ENCODE assay signal across 8 cellular contexts in the genomic region with DNA sequence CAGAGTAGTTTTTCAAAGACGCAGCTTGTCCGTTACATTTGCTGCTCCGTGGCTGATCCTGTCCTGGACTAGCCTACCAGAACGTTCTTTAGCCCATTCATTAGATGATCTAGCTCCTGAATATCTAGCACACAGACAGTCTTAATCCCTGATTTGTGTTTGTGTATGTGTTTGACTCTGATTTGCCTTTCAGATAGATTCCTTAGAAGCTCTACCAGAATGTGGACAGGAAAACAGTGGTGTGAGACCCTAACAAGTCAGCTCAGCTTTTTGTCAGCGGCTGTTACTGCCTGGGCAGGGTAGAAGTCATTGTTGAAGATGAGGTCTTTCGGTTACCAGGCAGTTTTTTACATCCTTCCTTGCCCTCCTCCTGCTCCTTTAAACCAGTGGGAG.
A peak's percentile ranks its signal among the peaks of the same experiment; 100 is the strongest.
DNase-seq lines count a peak whose midpoint lies in the region; ATAC-seq and TF ChIP-seq lines count a peak whose summit lies in the region.

No MANE protein-coding gene starts in this region.

- H3K27me3 ChIP-seq in SK-N-SH (ENCODE audit: insufficient read depth), result no peaks in the 10 kb centered on the region

- H3K27ac ChIP-seq in SK-N-SH (ENCODE audit: low read depth in 2 of 2, low read length in 1 of 2), result peak overlapping the region in 1 of 2 experiments; percentile 69; a peak in 2 of 4 replicates

- intact Hi-C loops in left cardiac atrium (cut with DNase I), result no loop called here

- no peaks in the 10 kb centered on the region for H3K27me3 Mint-ChIP-seq in stimulated activated naive CD8-positive, alpha-beta T cell treated with anti-CD3 and anti-CD28 coated beads, Interleukin-15, amount 100 ng/mL, for 72 hours

- H4K20me1 ChIP-seq in SK-N-SH (ENCODE audit: insufficient read depth), result peaks cover 56% of the 10 kb centered on the region

- peak overlapping the region; percentile 55 to 74 for H3K4me3 Mint-ChIP-seq in stimulated activated naive CD8-positive, alpha-beta T cell treated with anti-CD3 and anti-CD28 coated beads, Interleukin-15, amount 100 ng/mL, for 72 hours

- no peak for TF ChIP-seq EP300 in SK-N-SH (IDR thresholded peaks at IDR 0.05; ENCODE audit: borderline replicate concordance in 1 of 2, low read depth in 1 of 2, low read length in 1 of 2)

- CTCF ChIA-PET in SK-N-SH (lab: Yijun Ruan, JAX), result interaction anchor here (1.0 to 1.3 kb wide), 4 partner anchors 9 to 63 kb away, joined by 3 to 7 read pairs (median 4); no protein-coding TSS in a partner anchor

- H3K27ac Mint-ChIP-seq in stimulated activated naive CD8-positive, alpha-beta T cell treated with anti-CD3 and anti-CD28 coated beads, Interleukin-15, amount 100 ng/mL, for 72 hours, result peak overlapping the region; percentile 97 to 99

- H3K9me3 Mint-ChIP-seq in stimulated activated naive CD8-positive, alpha-beta T cell treated with anti-CD3 and anti-CD28 coated beads, Interleukin-15, amount 100 ng/mL, for 72 hours, result peaks cover 1 to 10% of the 10 kb centered on the region in 2 donors

- H3K4me2 ChIP-seq in SK-N-SH, result peak overlapping the region; percentile 14; the same call in 1 of the 2 replicates

- 92% methylated on average over 6 of the region's 6 CpGs for WGBS in SK-N-SH (ENCODE audit: low lambda C conversion rate)

- TF ChIP-seq RAD21 in SK-N-SH (IDR thresholded peaks at IDR 0.05; ENCODE audit: low read length), result no peak

- ATAC-seq in GM21786 (IDR thresholded peaks at IDR 0.05; ENCODE audit: unreplicated experiment) (peak; percentile 34), left cardiac atrium (peak; percentile 28 to 48)
- peak; percentile 63 for ATAC-seq in stimulated activated naive CD8-positive, alpha-beta T cell treated with anti-CD3 and anti-CD28 coated beads, Interleukin-15, amount 100 ng/mL, for 72 hours

- peaks cover 13 to 21% of the 10 kb centered on the region in 2 experiments; a peak in 3 of 4 replicates for H3K4me1 ChIP-seq in SK-N-SH (ENCODE audit: control insufficient read depth in 1 of 2, insufficient read depth in 2 of 2, low read depth in 1 of 2, low read length in 1 of 2)

- peaks cover 98% of the 10 kb centered on the region for H3K79me2 ChIP-seq in SK-N-SH (ENCODE audit: insufficient read depth)

- peak overlapping the region; percentile 14; the same call in 1 of the 2 replicates for H3K9ac ChIP-seq in SK-N-SH

- no peak for TF ChIP-seq CTCF in SK-N-SH (IDR thresholded peaks at IDR 0.05)

- H3K4me1 Mint-ChIP-seq in stimulated activated naive CD8-positive, alpha-beta T cell treated with anti-CD3 and anti-CD28 coated beads, Interleukin-15, amount 100 ng/mL, for 72 hours, result peaks cover 72% of the 10 kb centered on the region

- DNase-seq in SK-N-SH (no peak), left cardiac atrium (no peak), UCSD-AML1 (lab: John Stamatoyannopoulos, UW; ENCODE audit: unreplicated experiment) (no peak), MV-4-11 (lab: John Stamatoyannopoulos, UW) (no peak)
- peak in 1 of 2 donors; percentile 19 for DNase-seq in stimulated activated naive CD8-positive, alpha-beta T cell treated with anti-CD3 and anti-CD28 coated beads, Interleukin-15, amount 100 ng/mL, for 72 hours
- DNase-seq in central memory CD4-positive, alpha-beta T cell, result no peak

- POLR2A ChIA-PET in SK-N-SH (lab: Yijun Ruan, JAX), result no interaction called here

- H3K4me3 ChIP-seq in GM08714 (ENCODE audit: low read length) (peak overlapping the region; percentile 20; the same call in 1 of the 2 replicates), SK-N-SH (ENCODE audit: low read depth in 2 of 2, low read length in 1 of 2) (no peak overlapping the region)

- H3F3A ChIP-seq in SK-N-SH (replicated peaks; ENCODE audit: insufficient read depth), result peaks cover 2% of the 10 kb centered on the region

- no peak overlapping the region for H2AFZ ChIP-seq in SK-N-SH (ENCODE audit: low read depth)

- peaks cover 0 to 10% of the 10 kb centered on the region in 2 experiments for H3K36me3 ChIP-seq in SK-N-SH (replicated peaks in 1 of 2; ENCODE audit: control insufficient read depth in 1 of 2, insufficient read depth in 2 of 2, low read length in 1 of 2)

- no peaks in the 10 kb centered on the region for H3K9me3 ChIP-seq in SK-N-SH

- no peaks in the 10 kb centered on the region for H3K9me2 ChIP-seq in SK-N-SH

TF ChIP-seq in SK-N-SH, 30 proteins besides CTCF, POLR2A, EP300 and RAD21:
- TF ChIP-seq, protein P1, sequence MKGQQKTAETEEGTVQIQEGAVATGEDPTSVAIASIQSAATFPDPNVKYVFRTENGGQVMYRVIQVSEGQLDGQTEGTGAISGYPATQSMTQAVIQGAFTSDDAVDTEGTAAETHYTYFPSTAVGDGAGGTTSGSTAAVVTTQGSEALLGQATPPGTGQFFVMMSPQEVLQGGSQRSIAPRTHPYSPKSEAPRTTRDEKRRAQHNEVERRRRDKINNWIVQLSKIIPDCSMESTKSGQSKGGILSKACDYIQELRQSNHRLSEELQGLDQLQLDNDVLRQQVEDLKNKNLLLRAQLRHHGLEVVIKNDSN (IDR thresholded peaks at IDR 0.05; ENCODE audit: borderline replicate concordance, low read depth), result no peak
- TF ChIP-seq TEAD4 (IDR thresholded peaks at IDR 0.05; ENCODE audit: borderline replicate concordance, insufficient read depth) (no peak), FOSL2 (IDR thresholded peaks at IDR 0.05; ENCODE audit: borderline replicate concordance, low read depth) (no peak), EZH2phosphoT487 (IDR thresholded peaks at IDR 0.05; ENCODE audit: borderline replicate concordance, low read depth) (no peak), TAF1 (IDR thresholded peaks at IDR 0.05; ENCODE audit: borderline replicate concordance, low read depth, low read length) (no peak), YY1 (IDR thresholded peaks at IDR 0.05; ENCODE audit: low read depth) (no peak), ELF1 (IDR thresholded peaks at IDR 0.05) (no peak), MXI1 (IDR thresholded peaks at IDR 0.05; ENCODE audit: low read depth, low read length) (no peak), GABPA (IDR thresholded peaks at IDR 0.05; ENCODE audit: low read depth) (no peak), JUND (IDR thresholded peaks at IDR 0.05) (no peak), GATA2 (CRISPR knock-in tag; IDR thresholded peaks at IDR 0.05) (no peak), ZBTB33 (IDR thresholded peaks at IDR 0.05; ENCODE audit: borderline replicate concordance, low read depth) (no peak), FOXJ3 (CRISPR knock-in tag; IDR thresholded peaks at IDR 0.05) (no peak), USF2 (IDR thresholded peaks at IDR 0.05; ENCODE audit: borderline replicate concordance, low read depth, low read length) (no peak)
- TF ChIP-seq, protein P2, sequence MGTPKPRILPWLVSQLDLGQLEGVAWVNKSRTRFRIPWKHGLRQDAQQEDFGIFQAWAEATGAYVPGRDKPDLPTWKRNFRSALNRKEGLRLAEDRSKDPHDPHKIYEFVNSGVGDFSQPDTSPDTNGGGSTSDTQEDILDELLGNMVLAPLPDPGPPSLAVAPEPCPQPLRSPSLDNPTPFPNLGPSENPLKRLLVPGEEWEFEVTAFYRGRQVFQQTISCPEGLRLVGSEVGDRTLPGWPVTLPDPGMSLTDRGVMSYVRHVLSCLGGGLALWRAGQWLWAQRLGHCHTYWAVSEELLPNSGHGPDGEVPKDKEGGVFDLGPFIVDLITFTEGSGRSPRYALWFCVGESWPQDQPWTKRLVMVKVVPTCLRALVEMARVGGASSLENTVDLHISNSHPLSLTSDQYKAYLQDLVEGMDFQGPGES (IDR thresholded peaks at IDR 0.05; ENCODE audit: low read depth, low read length), result no peak
TF ChIP-seq in SK-N-SH: peak in this region for 0.
